19 cellular contexts compared by ENCODE assay signal in genomic region chr2:1020206-1020605, GRCh38.
DNase-seq lines count a peak whose midpoint lies in the region; ATAC-seq and TF ChIP-seq lines count a peak whose summit lies in the region.
"Had no signal": no experiment of that assay in that cellular context is flagged by ENCODE, and none has a peak within 500 bp of the region (broad histone marks: within the 10 kb centered on the region; RNA-seq: fewer than 3 reads in every experiment).

No MANE protein-coding gene starts in this region.

- H3K27me3 ChIP-seq in smooth muscle cell (ENCODE audit: low read depth): no peaks in the 10 kb centered on the region
- H3K27me3 ChIP-seq: BE2C; BLaER1 treated with 17β-estradiol and CSF1 and Interleukin-3, amounts not matched to agents 10 nM and 100 nM had no signal

- no peak overlapping the region for H3K9ac ChIP-seq in smooth muscle cell (ENCODE audit: low read depth)
- H3K9ac ChIP-seq: BLaER1 treated with 17β-estradiol and CSF1 and Interleukin-3, amounts not matched to agents 10 nM and 100 nM; GM23248 had no signal

- no peaks in the 10 kb centered on the region for H3K4me1 ChIP-seq in smooth muscle cell (ENCODE audit: low read depth)
- H3K4me1 ChIP-seq: BE2C had no signal

- H3K79me2 ChIP-seq in smooth muscle cell (ENCODE audit: low read depth): no peaks in the 10 kb centered on the region

- no peak overlapping the region for H2AFZ ChIP-seq in smooth muscle cell (ENCODE audit: low read depth)
- H2AFZ ChIP-seq: GM23248 had no signal

- H3K4me2 ChIP-seq in smooth muscle cell: no peak overlapping the region
- H3K4me2 ChIP-seq: BLaER1 treated with 17β-estradiol and CSF1 and Interleukin-3, amounts not matched to agents 10 nM and 100 nM had no signal

- no peak for TF ChIP-seq CTCF in smooth muscle cell (IDR thresholded peaks at IDR 0.05; ENCODE audit: borderline replicate concordance, insufficient read depth, poor library complexity, severe bottlenecking)

- H3K4me3 ChIP-seq in smooth muscle cell: no peak overlapping the region
- H3K4me3 ChIP-seq: BLaER1 treated with 17β-estradiol and CSF1 and Interleukin-3, amounts not matched to agents 10 nM and 100 nM; GM12878; GM23248 had no signal

- no peak overlapping the region for H3K27ac ChIP-seq in smooth muscle cell (ENCODE audit: low read depth)
- H3K27ac ChIP-seq: 22Rv1; BLaER1 treated with 17β-estradiol and CSF1 and Interleukin-3, amounts not matched to agents 10 nM and 100 nM; GM23248 had no signal

- H4K20me1 ChIP-seq in smooth muscle cell (ENCODE audit: low read depth): no peaks in the 10 kb centered on the region
- H4K20me1 ChIP-seq: BLaER1 treated with 17β-estradiol and CSF1 and Interleukin-3, amounts not matched to agents 10 nM and 100 nM had no signal

- peak; percentile 17 for DNase-seq in DMS 273 (lab: John Stamatoyannopoulos, UW; ENCODE audit: unreplicated experiment)
- DNase-seq in DMS 273 treated with DMSO at 0.1 percent for 48 hours (lab: John Stamatoyannopoulos, UW): no peak
- peak; percentile 7 for DNase-seq in Ammon's horn (ENCODE audit: low spot score)
- peak; percentile 44 for DNase-seq in NCI-H524 treated with DMSO at 0.1 percent for 48 hours (lab: John Stamatoyannopoulos, UW)
- peak; percentile 1 for DNase-seq in occipital lobe (lab: John Stamatoyannopoulos, UW)
- no peak for DNase-seq in GDM1 (lab: John Stamatoyannopoulos, UW)
- no peak for DNase-seq in smooth muscle cell (lab: John Stamatoyannopoulos, UW; ENCODE audit: unreplicated experiment)
- DNase-seq: BE2C; CD4-positive, alpha-beta T cell; CD8-positive, alpha-beta memory T cell; DMS153; DND-41; GM23248; H7; HCEC 1CT had no signal

- no peaks in the 10 kb centered on the region for H3K36me3 ChIP-seq in smooth muscle cell (ENCODE audit: low read depth)
- H3K36me3 ChIP-seq: BE2C; BLaER1 treated with 17β-estradiol and CSF1 and Interleukin-3, amounts not matched to agents 10 nM and 100 nM had no signal

- 87% methylated on average over 3 of the region's 3 CpGs for WGBS in smooth muscle cell (ENCODE audit: low lambda C conversion rate)

- no peak for ATAC-seq in HG03469 (IDR thresholded peaks at IDR 0.05; ENCODE audit: unreplicated experiment)
- ATAC-seq: GM12878 had no signal

- no peaks in the 10 kb centered on the region for H3K9me3 ChIP-seq in smooth muscle cell (replicated peaks; ENCODE audit: low read depth)
- H3K9me3 ChIP-seq: BE2C had no signal

- no peaks in the 10 kb centered on the region for H3F3A ChIP-seq in smooth muscle cell (ENCODE audit: low read depth)

Comparison
In these comparisons a context has a peak if more than half of its experiments do, and no peak if none do; other contexts are left out.
1. DNase-seq: peak in DMS 273 (single experiment), Ammon's horn (single experiment), NCI-H524 treated with DMSO at 0.1 percent for 48 hours (single experiment) and occipital lobe (single experiment); none in DMS 273 treated with DMSO at 0.1 percent for 48 hours (single experiment), GDM1 (single experiment) and smooth muscle cell (single experiment).